Comparison of ENCODE assay signal across 8 cellular contexts in the genomic region with DNA sequence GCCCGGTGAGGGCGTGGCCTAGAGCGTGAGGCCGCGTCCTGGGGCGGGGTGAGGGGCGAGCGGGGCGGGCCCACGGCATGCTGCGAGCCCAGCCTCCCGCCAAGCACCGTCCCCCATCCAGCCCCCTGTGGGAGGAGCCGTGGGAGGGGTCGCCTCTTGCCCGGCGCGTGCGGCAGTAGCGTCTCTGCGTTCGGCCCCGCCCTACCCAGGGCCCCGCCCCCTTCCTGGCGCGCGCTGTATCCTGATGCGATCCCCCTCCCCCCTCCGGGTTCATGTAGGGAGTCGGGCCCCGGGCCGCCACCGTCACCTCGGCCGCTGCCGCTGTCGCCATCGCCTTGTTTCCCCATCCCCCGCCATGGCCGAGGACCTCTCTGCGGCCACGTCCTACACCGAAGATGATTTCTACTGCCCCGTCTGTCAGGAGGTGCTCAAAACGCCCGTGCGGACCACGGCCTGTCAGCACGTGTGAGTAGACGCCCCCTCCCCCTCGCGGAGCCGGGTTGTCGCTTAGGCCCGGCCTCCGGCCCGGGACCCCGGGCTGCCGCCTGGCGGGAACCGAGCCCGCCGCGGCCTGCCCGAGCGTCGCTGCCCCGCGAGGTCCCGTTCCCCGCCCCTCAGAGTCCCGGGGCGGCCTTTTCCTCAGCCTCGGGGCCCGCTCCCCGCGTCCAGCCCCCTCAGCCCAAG. TPM values are rescaled to one million over a fixed set of nuclear protein-coding genes. Genes with fewer than 3 reads are reported as not detected.
A peak's percentile ranks its signal among the peaks of the same experiment; 100 is the strongest.
DNase-seq lines count a peak whose midpoint lies in the region; ATAC-seq, FAIRE-seq and TF ChIP-seq lines count a peak whose summit lies in the region.

No MANE protein-coding gene starts in this region.

- peak overlapping the region; percentile 92 for H3K4me2 ChIP-seq in keratinocyte (ENCODE audit: control insufficient read depth, extremely low read depth, insufficient read depth, low read depth, low read length)

- peak overlapping the region; percentile 62 to 99 (median 92) for H3K4me3 ChIP-seq in keratinocyte (ENCODE audit: control insufficient read depth in 2 of 3, extremely low read depth in 1 of 3, insufficient read depth in 2 of 3, low read depth in 1 of 3, low read length in 3 of 3)

- H3K4me3 Mint-ChIP-seq in central memory CD8-positive, alpha-beta T cell, result peak overlapping the region; percentile 97

- peak overlapping the region; percentile 93 for H2AFZ ChIP-seq in keratinocyte (ENCODE audit: control insufficient read depth, low read length)

- ATAC-seq in GM19025 (IDR thresholded peaks at IDR 0.05; ENCODE audit: low read depth, unreplicated experiment), result peak; percentile 82
- ATAC-seq in HG03280 (IDR thresholded peaks at IDR 0.05; ENCODE audit: unreplicated experiment), result peak; percentile 89
- peak; percentile 81 for ATAC-seq in central memory CD8-positive, alpha-beta T cell (replicated peaks; ENCODE audit: extremely low read depth, poor library complexity, severe bottlenecking)

- H3K27ac Mint-ChIP-seq in central memory CD8-positive, alpha-beta T cell (ENCODE audit: low read depth), result peak overlapping the region; percentile 94

- peaks cover 31% of the 10 kb centered on the region for H3K36me3 Mint-ChIP-seq in central memory CD8-positive, alpha-beta T cell (ENCODE audit: insufficient read depth)

- H3K9ac ChIP-seq in keratinocyte (ENCODE audit: control insufficient read depth, extremely low read depth, insufficient read depth, low read length), result peak overlapping the region; percentile 93

- H3K36me3 ChIP-seq in keratinocyte (ENCODE audit: control insufficient read depth in 2 of 2, extremely low read depth in 1 of 2, insufficient read depth in 2 of 2, low read length in 2 of 2), result peaks cover 0 to 5% of the 10 kb centered on the region in 2 experiments

- dilution Hi-C loops in keratinocyte (cut with MboI; ENCODE audit: extremely low pct_ligation_motif_present, low sequenced_read_pairs), result no loop called here

- H3K4me1 Mint-ChIP-seq in central memory CD8-positive, alpha-beta T cell, result peaks cover 34% of the 10 kb centered on the region

- peak overlapping the region; percentile 84 for H3K27ac ChIP-seq in keratinocyte (ENCODE audit: control insufficient read depth, insufficient read depth, low read length)

- no peaks in the 10 kb centered on the region for H3K27me3 Mint-ChIP-seq in central memory CD8-positive, alpha-beta T cell

- H4K20me1 ChIP-seq in keratinocyte (ENCODE audit: control insufficient read depth, extremely low read depth, insufficient read depth, low read length), result peaks cover 2% of the 10 kb centered on the region

- no peaks in the 10 kb centered on the region for H3K27me3 ChIP-seq in keratinocyte (ENCODE audit: control insufficient read depth, extremely low read depth, insufficient read depth, low read length)

- no peaks in the 10 kb centered on the region for H3K9me3 ChIP-seq in keratinocyte (ENCODE audit: control insufficient read depth, low read depth, low read length)

- DNase-seq in AG09319 (ENCODE audit: extremely low read depth, low read depth), result peak; percentile 94
- peak; percentile 98 for DNase-seq in NCI-H345 (lab: John Stamatoyannopoulos, UW)
- peak; percentile 97 for DNase-seq in activated CD4-positive, CD25-positive, alpha-beta regulatory T cell treated with anti-CD3 and anti-CD28 coated beads, Interleukin-2, amount 50 U/mL, for 16 hours (ENCODE audit: low read depth, low spot score)
- peak; percentile 97 to 99 for DNase-seq in central memory CD8-positive, alpha-beta T cell (ENCODE audit: low spot score in 2 of 2)
- DNase-seq in keratinocyte (ENCODE audit: low read depth, low spot score), result peak; percentile 38
- peak; percentile 99 to 100 (median 99) for DNase-seq in stimulated activated CD4-positive, alpha-beta T cell treated with anti-CD3 and anti-CD28 coated beads, Interleukin-12 subunit alpha, Interleukin-12 subunit beta, amount 100 ng/mL, for 48 hours (ENCODE audit: low read depth in 2 of 3, low spot score in 1 of 3)

- peak; percentile 52 for FAIRE-seq in keratinocyte (lab: Jason Lieb, UNC)

- no peaks in the 10 kb centered on the region for H3K9me3 Mint-ChIP-seq in central memory CD8-positive, alpha-beta T cell

- peaks cover 12% of the 10 kb centered on the region for H3K4me1 ChIP-seq in keratinocyte (ENCODE audit: control insufficient read depth, extremely low read depth, insufficient read depth, low read length)

- no peaks in the 10 kb centered on the region for H3K9me1 ChIP-seq in keratinocyte (ENCODE audit: control insufficient read depth, extremely low read depth, insufficient read depth, low read length)

- TF ChIP-seq CTCF in AG09319 (IDR thresholded peaks at IDR 0.05; ENCODE audit: low read depth, low read length), result no peak
- TF ChIP-seq CTCF in keratinocyte (optimal IDR thresholded peaks at IDR 0.05 in 1 of 3, IDR thresholded peaks at IDR 0.05 in 1 of 3, conservative IDR thresholded peaks at IDR 0.05 in 1 of 3; ENCODE audit: extremely low read depth in 1 of 3, insufficient read depth in 2 of 3, low read length in 3 of 3), result no peak

- H3K79me2 ChIP-seq in keratinocyte (ENCODE audit: control insufficient read depth, insufficient read depth, low read length), result peaks cover 51% of the 10 kb centered on the region

RNA-seq across cellular contexts. Expression of gene RNF138, which starts 0.9 kb away (rescaled TPM):
- 8.6 to 18.0 TPM (median 18.0 TPM) in 3 replicates for polyA plus RNA-seq in keratinocyte
- polyA plus RNA-seq in keratinocyte (2011; ENCODE audit: low read depth), result 14.0 TPM
- 10.4 and 12.3 TPM in 2 replicates for polyA plus RNA-seq in keratinocyte (2011; cell fraction: cytosol; rRNA removed)
- polyA plus RNA-seq in keratinocyte (2011; cell fraction: nucleus; rRNA removed), result 9.6 and 10.7 TPM in 2 replicates
- 10.6 and 17.0 TPM in 2 replicates for polyA plus RNA-seq in keratinocyte (2012; ENCODE audit: low replicate concordance)
- 14.3 to 23.3 TPM (median 21.4 TPM) in 3 replicates for polyA minus RNA-seq in keratinocyte
- 32.8 TPM for polyA minus RNA-seq in keratinocyte (2011; cell fraction: cytosol; rRNA and poly(A)+ RNA removed)
- polyA minus RNA-seq in keratinocyte (2011; cell fraction: nucleus; rRNA and poly(A)+ RNA removed), result 11.1 and 14.6 TPM in 2 replicates

Comparison
In these comparisons a context has a peak if more than half of its experiments do, and no peak if none do; other contexts are left out.
1. Peak in every context shown above with its lines: DNase-seq, ATAC-seq, H3K4me3 ChIP-seq and H3K27ac ChIP-seq.
2. DNase-seq: peak in every context shown above with its lines; median percentile 99 in stimulated activated CD4-positive, alpha-beta T cell treated with anti-CD3 and anti-CD28 coated beads, Interleukin-12 subunit alpha, Interleukin-12 subunit beta, amount 100 ng/mL, for 48 hours; 98 in NCI-H345; 98 in central memory CD8-positive, alpha-beta T cell; 97 in activated CD4-positive, CD25-positive, alpha-beta regulatory T cell treated with anti-CD3 and anti-CD28 coated beads, Interleukin-2, amount 50 U/mL, for 16 hours; 94 in AG09319; 38 in keratinocyte.